In the genomic region with DNA sequence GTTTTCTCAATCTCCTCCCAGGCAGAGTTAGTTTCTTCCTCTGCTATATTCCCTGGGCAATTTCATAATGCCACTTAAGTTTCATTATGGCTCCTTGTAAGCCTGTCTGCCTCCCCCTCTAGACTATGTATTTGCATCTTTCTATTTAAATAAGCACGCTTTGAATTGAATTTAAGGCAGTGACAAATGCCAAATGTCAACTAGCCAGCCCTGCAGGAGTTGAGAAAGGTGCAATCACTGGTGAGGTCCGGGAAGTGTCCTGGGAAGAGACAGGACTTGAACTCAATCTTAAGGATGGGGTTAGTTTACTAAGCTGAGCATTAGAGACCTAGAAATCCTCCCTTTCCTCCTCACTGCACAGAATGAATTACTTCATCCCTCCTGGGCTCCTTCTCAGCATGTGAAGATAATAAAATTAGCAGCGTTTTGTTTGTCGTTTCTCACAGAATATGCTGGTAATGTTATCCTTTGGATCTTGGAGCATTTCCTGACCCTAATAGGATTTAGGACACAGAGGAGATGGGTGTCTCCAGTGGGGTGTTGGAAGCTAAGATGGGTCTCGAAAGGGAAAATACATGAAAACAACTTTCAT, we compare ENCODE assay signal across 1 cellular context.
TF ChIP-seq lines count a peak whose summit lies in the region.

No MANE protein-coding gene starts in this region.

TF ChIP-seq in H1, 55 proteins besides CTCF, POLR2A, EP300 and RAD21:
- TF ChIP-seq RBBP5 (IDR thresholded peaks at IDR 0.05; ENCODE audit: borderline replicate concordance, low read depth, low read length) (no peak), RXRA (IDR thresholded peaks at IDR 0.05; ENCODE audit: insufficient read depth, low read depth, low read length) (no peak), BCL11A (IDR thresholded peaks at IDR 0.05; ENCODE audit: low read depth in 2 of 2, low read length in 2 of 2) (no peak), KDM4A (IDR thresholded peaks at IDR 0.05; ENCODE audit: low read depth, low read length, severe bottlenecking) (no peak), CTBP2 (IDR thresholded peaks at IDR 0.05; ENCODE audit: borderline replicate concordance, insufficient read depth, insufficient read length, low read length) (no peak), ASH2L (IDR thresholded peaks at IDR 0.05; ENCODE audit: low read length) (no peak), CHD2 (IDR thresholded peaks at IDR 0.05; ENCODE audit: low read length) (no peak), TEAD4 (IDR thresholded peaks at IDR 0.05; ENCODE audit: low read depth, low read length) (no peak)
- TF ChIP-seq, protein P1, sequence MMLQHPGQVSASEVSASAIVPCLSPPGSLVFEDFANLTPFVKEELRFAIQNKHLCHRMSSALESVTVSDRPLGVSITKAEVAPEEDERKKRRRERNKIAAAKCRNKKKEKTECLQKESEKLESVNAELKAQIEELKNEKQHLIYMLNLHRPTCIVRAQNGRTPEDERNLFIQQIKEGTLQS (IDR thresholded peaks at IDR 0.05; ENCODE audit: insufficient read depth, low read depth, low read length) = no peak
- TF ChIP-seq, protein P2, sequence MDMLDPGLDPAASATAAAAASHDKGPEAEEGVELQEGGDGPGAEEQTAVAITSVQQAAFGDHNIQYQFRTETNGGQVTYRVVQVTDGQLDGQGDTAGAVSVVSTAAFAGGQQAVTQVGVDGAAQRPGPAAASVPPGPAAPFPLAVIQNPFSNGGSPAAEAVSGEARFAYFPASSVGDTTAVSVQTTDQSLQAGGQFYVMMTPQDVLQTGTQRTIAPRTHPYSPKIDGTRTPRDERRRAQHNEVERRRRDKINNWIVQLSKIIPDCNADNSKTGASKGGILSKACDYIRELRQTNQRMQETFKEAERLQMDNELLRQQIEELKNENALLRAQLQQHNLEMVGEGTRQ (IDR thresholded peaks at IDR 0.05; ENCODE audit: low read length) = no peak
- TF ChIP-seq, protein P3, sequence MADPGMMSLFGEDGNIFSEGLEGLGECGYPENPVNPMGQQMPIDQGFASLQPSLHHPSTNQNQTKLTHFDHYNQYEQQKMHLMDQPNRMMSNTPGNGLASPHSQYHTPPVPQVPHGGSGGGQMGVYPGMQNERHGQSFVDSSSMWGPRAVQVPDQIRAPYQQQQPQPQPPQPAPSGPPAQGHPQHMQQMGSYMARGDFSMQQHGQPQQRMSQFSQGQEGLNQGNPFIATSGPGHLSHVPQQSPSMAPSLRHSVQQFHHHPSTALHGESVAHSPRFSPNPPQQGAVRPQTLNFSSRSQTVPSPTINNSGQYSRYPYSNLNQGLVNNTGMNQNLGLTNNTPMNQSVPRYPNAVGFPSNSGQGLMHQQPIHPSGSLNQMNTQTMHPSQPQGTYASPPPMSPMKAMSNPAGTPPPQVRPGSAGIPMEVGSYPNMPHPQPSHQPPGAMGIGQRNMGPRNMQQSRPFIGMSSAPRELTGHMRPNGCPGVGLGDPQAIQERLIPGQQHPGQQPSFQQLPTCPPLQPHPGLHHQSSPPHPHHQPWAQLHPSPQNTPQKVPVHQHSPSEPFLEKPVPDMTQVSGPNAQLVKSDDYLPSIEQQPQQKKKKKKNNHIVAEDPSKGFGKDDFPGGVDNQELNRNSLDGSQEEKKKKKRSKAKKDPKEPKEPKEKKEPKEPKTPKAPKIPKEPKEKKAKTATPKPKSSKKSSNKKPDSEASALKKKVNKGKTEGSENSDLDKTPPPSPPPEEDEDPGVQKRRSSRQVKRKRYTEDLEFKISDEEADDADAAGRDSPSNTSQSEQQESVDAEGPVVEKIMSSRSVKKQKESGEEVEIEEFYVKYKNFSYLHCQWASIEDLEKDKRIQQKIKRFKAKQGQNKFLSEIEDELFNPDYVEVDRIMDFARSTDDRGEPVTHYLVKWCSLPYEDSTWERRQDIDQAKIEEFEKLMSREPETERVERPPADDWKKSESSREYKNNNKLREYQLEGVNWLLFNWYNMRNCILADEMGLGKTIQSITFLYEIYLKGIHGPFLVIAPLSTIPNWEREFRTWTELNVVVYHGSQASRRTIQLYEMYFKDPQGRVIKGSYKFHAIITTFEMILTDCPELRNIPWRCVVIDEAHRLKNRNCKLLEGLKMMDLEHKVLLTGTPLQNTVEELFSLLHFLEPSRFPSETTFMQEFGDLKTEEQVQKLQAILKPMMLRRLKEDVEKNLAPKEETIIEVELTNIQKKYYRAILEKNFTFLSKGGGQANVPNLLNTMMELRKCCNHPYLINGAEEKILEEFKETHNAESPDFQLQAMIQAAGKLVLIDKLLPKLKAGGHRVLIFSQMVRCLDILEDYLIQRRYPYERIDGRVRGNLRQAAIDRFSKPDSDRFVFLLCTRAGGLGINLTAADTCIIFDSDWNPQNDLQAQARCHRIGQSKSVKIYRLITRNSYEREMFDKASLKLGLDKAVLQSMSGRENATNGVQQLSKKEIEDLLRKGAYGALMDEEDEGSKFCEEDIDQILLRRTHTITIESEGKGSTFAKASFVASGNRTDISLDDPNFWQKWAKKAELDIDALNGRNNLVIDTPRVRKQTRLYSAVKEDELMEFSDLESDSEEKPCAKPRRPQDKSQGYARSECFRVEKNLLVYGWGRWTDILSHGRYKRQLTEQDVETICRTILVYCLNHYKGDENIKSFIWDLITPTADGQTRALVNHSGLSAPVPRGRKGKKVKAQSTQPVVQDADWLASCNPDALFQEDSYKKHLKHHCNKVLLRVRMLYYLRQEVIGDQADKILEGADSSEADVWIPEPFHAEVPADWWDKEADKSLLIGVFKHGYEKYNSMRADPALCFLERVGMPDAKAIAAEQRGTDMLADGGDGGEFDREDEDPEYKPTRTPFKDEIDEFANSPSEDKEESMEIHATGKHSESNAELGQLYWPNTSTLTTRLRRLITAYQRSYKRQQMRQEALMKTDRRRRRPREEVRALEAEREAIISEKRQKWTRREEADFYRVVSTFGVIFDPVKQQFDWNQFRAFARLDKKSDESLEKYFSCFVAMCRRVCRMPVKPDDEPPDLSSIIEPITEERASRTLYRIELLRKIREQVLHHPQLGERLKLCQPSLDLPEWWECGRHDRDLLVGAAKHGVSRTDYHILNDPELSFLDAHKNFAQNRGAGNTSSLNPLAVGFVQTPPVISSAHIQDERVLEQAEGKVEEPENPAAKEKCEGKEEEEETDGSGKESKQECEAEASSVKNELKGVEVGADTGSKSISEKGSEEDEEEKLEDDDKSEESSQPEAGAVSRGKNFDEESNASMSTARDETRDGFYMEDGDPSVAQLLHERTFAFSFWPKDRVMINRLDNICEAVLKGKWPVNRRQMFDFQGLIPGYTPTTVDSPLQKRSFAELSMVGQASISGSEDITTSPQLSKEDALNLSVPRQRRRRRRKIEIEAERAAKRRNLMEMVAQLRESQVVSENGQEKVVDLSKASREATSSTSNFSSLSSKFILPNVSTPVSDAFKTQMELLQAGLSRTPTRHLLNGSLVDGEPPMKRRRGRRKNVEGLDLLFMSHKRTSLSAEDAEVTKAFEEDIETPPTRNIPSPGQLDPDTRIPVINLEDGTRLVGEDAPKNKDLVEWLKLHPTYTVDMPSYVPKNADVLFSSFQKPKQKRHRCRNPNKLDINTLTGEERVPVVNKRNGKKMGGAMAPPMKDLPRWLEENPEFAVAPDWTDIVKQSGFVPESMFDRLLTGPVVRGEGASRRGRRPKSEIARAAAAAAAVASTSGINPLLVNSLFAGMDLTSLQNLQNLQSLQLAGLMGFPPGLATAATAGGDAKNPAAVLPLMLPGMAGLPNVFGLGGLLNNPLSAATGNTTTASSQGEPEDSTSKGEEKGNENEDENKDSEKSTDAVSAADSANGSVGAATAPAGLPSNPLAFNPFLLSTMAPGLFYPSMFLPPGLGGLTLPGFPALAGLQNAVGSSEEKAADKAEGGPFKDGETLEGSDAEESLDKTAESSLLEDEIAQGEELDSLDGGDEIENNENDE (IDR thresholded peaks at IDR 0.05; ENCODE audit: insufficient replicate concordance, low read length) = no peak
